Comparison of ENCODE assay signal across 8 cellular contexts in the genomic region with DNA sequence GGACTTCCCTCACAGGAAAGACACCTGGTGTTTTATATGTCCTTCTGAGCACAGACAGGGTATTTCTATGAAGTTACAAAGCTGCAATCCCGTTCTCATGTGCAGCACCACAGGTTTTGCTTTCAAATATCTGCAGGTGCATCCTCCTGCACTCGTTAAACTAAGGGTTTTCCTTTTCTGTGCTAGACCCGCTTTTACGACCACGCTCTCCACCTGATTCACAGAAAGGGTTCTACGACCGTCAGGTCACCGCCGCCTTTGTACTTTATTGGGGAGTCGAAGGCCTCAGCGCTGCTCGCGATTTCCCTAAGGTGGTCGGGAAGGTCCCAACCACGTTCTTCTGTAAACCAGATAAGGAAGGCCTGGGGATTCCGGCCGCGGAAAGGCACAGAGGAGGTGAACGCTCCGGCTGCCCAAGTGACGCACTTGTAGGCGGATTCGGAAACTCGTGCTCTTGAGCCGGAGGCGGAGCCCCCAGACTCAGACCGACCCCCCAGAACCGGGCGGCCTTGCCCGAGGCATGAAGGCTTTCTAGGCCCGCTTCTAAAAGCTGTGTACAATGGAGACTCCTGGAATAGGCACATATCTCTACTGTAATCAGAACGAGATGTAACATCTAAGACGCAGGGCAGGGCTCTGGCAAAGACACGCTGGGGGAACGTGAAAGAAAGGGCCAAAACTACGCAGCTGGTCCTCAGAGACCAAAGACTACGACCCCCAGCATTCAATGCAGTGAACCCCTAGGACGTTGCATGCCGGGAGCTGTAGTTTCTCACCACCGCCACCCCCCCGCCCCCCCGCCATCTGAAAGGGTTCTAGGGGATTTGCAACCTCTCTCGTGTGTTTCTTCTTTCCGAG. TPM values are rescaled to one million over a fixed set of nuclear protein-coding genes. Genes with fewer than 3 reads are reported as not detected.
A peak's percentile ranks its signal among the peaks of the same experiment; 100 is the strongest.
DNase-seq lines count a peak whose midpoint lies in the region; ATAC-seq, FAIRE-seq and TF ChIP-seq lines count a peak whose summit lies in the region.

No MANE protein-coding gene starts in this region.

- CTCF ChIA-PET in RWPE1 (lab: Yijun Ruan, JAX): no interaction called here
- CTCF ChIA-PET in naive thymus-derived CD4-positive, alpha-beta T cell (lab: Charles Lee): interaction anchor here (0.6 to 3.3 kb wide), 9 partner anchors 11 to 210 kb away, joined by 3 to 18 read pairs (median 5); partner anchors contain the start of gene TDG

- no peak for TF ChIP-seq CTCF in D721Med (IDR thresholded peaks at IDR 0.05; ENCODE audit: insufficient read depth, missing control alignments)
- no peak for TF ChIP-seq CTCF in RWPE1 (conservative IDR thresholded peaks at IDR 0.05; ENCODE audit: low read depth)

- peak overlapping the region; percentile 91 for H3K27ac ChIP-seq in RWPE1
- peak overlapping the region; percentile 100 for H3K27ac ChIP-seq in naive thymus-derived CD4-positive, alpha-beta T cell (ENCODE audit: low read depth, low read length)

- H3K27me3 ChIP-seq in naive thymus-derived CD4-positive, alpha-beta T cell (ENCODE audit: control insufficient read depth in 2 of 2, insufficient read depth in 2 of 2, low read length in 2 of 2): no peaks in the 10 kb centered on the region

- peaks cover 32 to 42% of the 10 kb centered on the region in 2 donors for H3K4me1 ChIP-seq in naive thymus-derived CD4-positive, alpha-beta T cell (ENCODE audit: control insufficient read depth in 2 of 2, insufficient read depth in 2 of 2, low read length in 2 of 2)

- peak overlapping the region; percentile 76 for H3K4me3 ChIP-seq in naive thymus-derived CD4-positive, alpha-beta T cell (ENCODE audit: low read length)

- ATAC-seq in GM21825 (IDR thresholded peaks at IDR 0.05; ENCODE audit: unreplicated experiment): peak; percentile 21
- ATAC-seq in naive thymus-derived CD4-positive, alpha-beta T cell: peak; percentile 61

- H3K9me3 ChIP-seq in naive thymus-derived CD4-positive, alpha-beta T cell (ENCODE audit: control insufficient read depth in 2 of 3, low read length in 3 of 3): no peaks in the 10 kb centered on the region

- H3K9me3 Mint-ChIP-seq in naive thymus-derived CD4-positive, alpha-beta T cell: peaks cover 0 to 6% (median 0%) of the 10 kb centered on the region in 11 donors

- intact Hi-C loops in naive thymus-derived CD4-positive, alpha-beta T cell (cut with micrococcal nuclease): loop anchor here (1.0 to 5.0 kb wide), 11 partner anchors 28 to 1867 kb away; partner anchors contain the start of genes WASHC4 (in 2 of the 2), NFYB (in 1 of the 2), NT5DC3 (in 1 of the 2) and TDG (in 1 of the 2)

- peak overlapping the region; percentile 84 to 99 (median 92) for H3K4me3 Mint-ChIP-seq in naive thymus-derived CD4-positive, alpha-beta T cell

- peaks cover 34 to 66% (median 44%) of the 10 kb centered on the region in 7 donors for H3K4me1 Mint-ChIP-seq in naive thymus-derived CD4-positive, alpha-beta T cell

- POLR2A ChIA-PET in RWPE1 (lab: Yijun Ruan, JAX; ENCODE audit: low non-redundant PET): interaction anchor here (0.9 to 1.2 kb wide), 2 partner anchors 21 to 36 kb away, joined by 3 read pairs; partner anchors contain the start of gene TDG
- POLR2A ChIA-PET in naive thymus-derived CD4-positive, alpha-beta T cell (lab: Charles Lee): interaction anchor here (0.6 to 5.7 kb wide), 43 partner anchors 9 to 1869 kb away, joined by 3 to 149 read pairs (median 6); partner anchors contain the start of genes APPL2, EID3, HCFC2 and NFYB

- H3K27ac Mint-ChIP-seq in naive thymus-derived CD4-positive, alpha-beta T cell: peak overlapping the region; percentile 97 to 100 (median 100)

- peak; percentile 47 for DNase-seq in D721Med (ENCODE audit: insufficient read length, low spot score)
- peak; percentile 90 for DNase-seq in M059J (ENCODE audit: low read depth)
- DNase-seq in RWPE1 (ENCODE audit: low spot score): peak; percentile 91
- peak; percentile 64 for DNase-seq in activated T-helper 9 cell treated with anti-CD3 and anti-CD28 coated beads, Interleukin-2, amount 50 U/mL, for 16 hours (ENCODE audit: low read depth)
- DNase-seq in fibroblast of peridontal ligament (ENCODE audit: extremely low read depth): peak; percentile 94
- peak; percentile 67 to 95 (median 91) for DNase-seq in naive thymus-derived CD4-positive, alpha-beta T cell
- peak; percentile 70 to 80 for DNase-seq in stimulated activated CD8-positive, alpha-beta memory T cell treated with anti-CD3 and anti-CD28 coated beads, Interleukin-7, amount 100 ng/mL, for 48 hours (ENCODE audit: extremely low read depth in 1 of 2, low read depth in 1 of 2)

- H3K36me3 ChIP-seq in naive thymus-derived CD4-positive, alpha-beta T cell (ENCODE audit: control insufficient read depth in 2 of 3, insufficient read depth in 3 of 3, low read length in 3 of 3): peaks cover 5 to 20% (median 18%) of the 10 kb centered on the region in 3 experiments

- no peak for FAIRE-seq in D721Med (lab: Jason Lieb, UNC)

- peaks cover 0 to 4% (median 0%) of the 10 kb centered on the region in 5 donors for H3K27me3 Mint-ChIP-seq in naive thymus-derived CD4-positive, alpha-beta T cell

- H3K36me3 Mint-ChIP-seq in naive thymus-derived CD4-positive, alpha-beta T cell: peaks cover 14 to 28% (median 18%) of the 10 kb centered on the region in 5 donors

RNA-seq across cellular contexts. Expression of gene HSP90B1, which starts 0.9 kb away (rescaled TPM):
- total RNA-seq in M059J (2014; rRNA removed; shearing (Covaris generic)): 763 and 1,048 TPM in 2 replicates
- 100 to 1,000 TPM; 226 to 461 (median 436) TPM for total RNA-seq in naive thymus-derived CD4-positive, alpha-beta T cell
- 100 to 1,000 TPM; 184 to 230 TPM for polyA plus RNA-seq in naive thymus-derived CD4-positive, alpha-beta T cell

RNA-seq across cellular contexts. Expression of gene TDG, which starts 36.4 kb away (rescaled TPM):
- total RNA-seq in M059J (2014; rRNA removed; shearing (Covaris generic)): 20.7 and 32.9 TPM in 2 replicates
- 10 to 100 TPM; 21.5 to 43.0 (median 35.5) TPM for total RNA-seq in naive thymus-derived CD4-positive, alpha-beta T cell
- polyA plus RNA-seq in naive thymus-derived CD4-positive, alpha-beta T cell: 10 to 100 TPM; 15.4 to 17.2 TPM

Comparison
In these comparisons a context has a peak if more than half of its experiments do, and no peak if none do; other contexts are left out.
1. Peak in every context shown above with its lines: DNase-seq, ATAC-seq, H3K4me3 ChIP-seq and H3K27ac ChIP-seq.